19 cellular contexts compared by ENCODE assay signal in genomic region chr15:77577350-77577749, GRCh38. TPM values are rescaled to one million over a fixed set of nuclear protein-coding genes. Genes with fewer than 3 reads are reported as not detected.
DNase-seq lines count a peak whose midpoint lies in the region; ATAC-seq, FAIRE-seq and TF ChIP-seq lines count a peak whose summit lies in the region.
"Had no signal": no experiment of that assay in that cellular context is flagged by ENCODE, and none has a peak within 500 bp of the region (broad histone marks: within the 10 kb centered on the region; RNA-seq: fewer than 3 reads in every experiment).

No MANE protein-coding gene starts in this region.

- FAIRE-seq in D721Med (lab: Jason Lieb, UNC): no peak
- FAIRE-seq: GM12892 had no signal

- no peaks in the 10 kb centered on the region for H3K4me1 ChIP-seq in osteoblast (ENCODE audit: insufficient read depth, low read length)
- no peaks in the 10 kb centered on the region for H3K4me1 ChIP-seq in uterus

- TF ChIP-seq CTCF in D721Med (IDR thresholded peaks at IDR 0.05; ENCODE audit: insufficient read depth, missing control alignments) (no peak), osteoblast (IDR thresholded peaks at IDR 0.05; ENCODE audit: extremely low read depth, low read depth, low read length) (no peak), uterus (IDR thresholded peaks at IDR 0.05) (no peak), RWPE1 (conservative IDR thresholded peaks at IDR 0.05; ENCODE audit: low read depth) (no peak)

- H3K27ac ChIP-seq in osteoblast (ENCODE audit: low read depth, low read length) (no peak overlapping the region), uterus (no peak overlapping the region), RWPE1 (no peak overlapping the region)
- H3K27ac ChIP-seq: ovary, PC-9, tibial artery had no signal

- H3K27me3 ChIP-seq in osteoblast (ENCODE audit: insufficient read depth, low read length): no peaks in the 10 kb centered on the region
- no peaks in the 10 kb centered on the region for H3K27me3 ChIP-seq in uterus
- H3K27me3 ChIP-seq: ovary, tibial artery had no signal

- no peaks in the 10 kb centered on the region for H3K9me3 ChIP-seq in osteoblast (ENCODE audit: low read depth, low read length)
- no peaks in the 10 kb centered on the region for H3K9me3 ChIP-seq in uterus
- H3K9me3 ChIP-seq: ovary, tibial artery had no signal

- ATAC-seq in HG02623 (IDR thresholded peaks at IDR 0.05; ENCODE audit: unreplicated experiment): no peak
- ATAC-seq: activated naive CD8-positive, alpha-beta T cell treated with anti-CD3 and anti-CD28 coated beads, Interleukin-2, amount 50 U/mL, for 24 hours had no signal

- CTCF ChIA-PET in RWPE1 (lab: Yijun Ruan, JAX): interaction anchor here (0.5 to 1.4 kb wide), 2 partner anchors 34 to 863 kb away, joined by 3 to 6 read pairs; no protein-coding TSS in a partner anchor

- TF ChIP-seq POLR2A in uterus (IDR thresholded peaks at IDR 0.05): no peak

- H2AFZ ChIP-seq in osteoblast (ENCODE audit: low read length): peak overlapping the region; percentile 32
- H2AFZ ChIP-seq: PC-9 had no signal

- POLR2A ChIA-PET in RWPE1 (lab: Yijun Ruan, JAX; ENCODE audit: low non-redundant PET): no interaction called here

- H4K20me1 ChIP-seq in osteoblast (ENCODE audit: insufficient read depth, low read length): no peaks in the 10 kb centered on the region

- H3K4me3 ChIP-seq in osteoblast (ENCODE audit: insufficient read depth, low read length): no peak overlapping the region
- no peak overlapping the region for H3K4me3 ChIP-seq in uterus
- H3K4me3 ChIP-seq: ovary, PC-9, tibial artery had no signal

- DNase-seq in D721Med (ENCODE audit: insufficient read length, low spot score): peak; percentile 64
- peak; percentile 60 for DNase-seq in SK-N-DZ (ENCODE audit: low spot score)
- peak; percentile 87 for DNase-seq in globus pallidus (ENCODE audit: low spot score)
- DNase-seq in osteoblast (ENCODE audit: insufficient read length, low spot score, missing footprints): peak; percentile 94
- DNase-seq in uterus: no peak
- no peak for DNase-seq in HuH-7 (ENCODE audit: low spot score)
- DNase-seq in RWPE1 (ENCODE audit: low spot score): no peak
- DNase-seq: activated CD4-positive, alpha-beta T cell treated with anti-CD3 and anti-CD28 coated beads, Interleukin-2, amount 10 ng/mL, durations not matched to agents 24 days and 14 days; activated naive CD8-positive, alpha-beta T cell treated with anti-CD3 and anti-CD28 coated beads, Interleukin-2, amount 50 U/mL, for 24 hours; activated T-cell treated with anti-CD3 and anti-CD28 coated beads, Interleukin-2, amount 50 U/mL, for 24 hours; NCI-H1105; NCI-H226; ovary; PC-9; tibial artery had no signal

- no peaks in the 10 kb centered on the region for H3K36me3 ChIP-seq in osteoblast (ENCODE audit: insufficient read depth, low read length)
- H3K36me3 ChIP-seq in uterus: no peaks in the 10 kb centered on the region
- H3K36me3 ChIP-seq: ovary, tibial artery had no signal

- no peak overlapping the region for H3K4me2 ChIP-seq in osteoblast (ENCODE audit: insufficient read depth, low read length)
- H3K4me2 ChIP-seq: PC-9 had no signal

- intact Hi-C loops in uterus (cut with DNase I; ENCODE audit: low total_unique reads): no loop called here

- H3K79me2 ChIP-seq in osteoblast (ENCODE audit: insufficient read depth, low read length): no peaks in the 10 kb centered on the region

RNA-seq across cellular contexts. Expression of gene LINGO1, which starts 55.4 kb away (rescaled TPM):
- polyA plus RNA-seq in SK-N-DZ (2014; cell fraction: cytosol; rRNA removed): 1.9 and 3.1 TPM in 2 replicates
- polyA plus RNA-seq in SK-N-DZ (2014; cell fraction: nucleus; rRNA removed): 1.2 and 4.0 TPM in 2 replicates
- total RNA-seq in osteoblast: under 0.01 and 1.1 TPM in 2 replicates
- total RNA-seq in uterus: 1 to 10 TPM in 2 of 4 donors, under 1 TPM in 1, not detected in 1; 0.26 to 9.6 (median 8.4) TPM
- total RNA-seq: activated CD4-positive, alpha-beta T cell treated with anti-CD3 and anti-CD28 coated beads, Interleukin-2, amount 10 ng/mL, durations not matched to agents 24 days and 14 days; PC-9; T-helper 2 cell treated with Interferon-gamma antibody and Interleukin-4, amounts not matched to agents 100 ng/mL and 5 ng/mL, for 36 hours had no signal
- polyA plus RNA-seq: BJ had no signal

Comparison
In these comparisons a context has a peak if more than half of its experiments do, and no peak if none do; other contexts are left out.
1. DNase-seq: peak in D721Med (single experiment), SK-N-DZ (single experiment), globus pallidus (single experiment) and osteoblast (single experiment); none in uterus (0 of 2), HuH-7 (single experiment) and RWPE1 (single experiment).